Comparison of ENCODE assay signal across 10 cellular contexts in genomic region chr3:142987707-142988106, GRCh38. TPM values are rescaled to one million over a fixed set of nuclear protein-coding genes. Genes with fewer than 3 reads are reported as not detected.
DNase-seq lines count a peak whose midpoint lies in the region; ATAC-seq and TF ChIP-seq lines count a peak whose summit lies in the region.
"Had no signal": no experiment of that assay in that cellular context is flagged by ENCODE, and none has a peak within 500 bp of the region (broad histone marks: within the 10 kb centered on the region; RNA-seq: fewer than 3 reads in every experiment).

No MANE protein-coding gene starts in this region.

- H3K27me3 ChIP-seq in cardiac muscle cell (no peaks in the 10 kb centered on the region), vagina (no peaks in the 10 kb centered on the region), adrenal gland (no peaks in the 10 kb centered on the region)
- H3K27me3 ChIP-seq: ascending aorta had no signal

- H3K36me3 ChIP-seq in cardiac muscle cell, result no peaks in the 10 kb centered on the region
- no peaks in the 10 kb centered on the region for H3K36me3 ChIP-seq in vagina
- no peaks in the 10 kb centered on the region for H3K36me3 ChIP-seq in adrenal gland (replicated peaks in 1 of 2)
- H3K36me3 ChIP-seq: ascending aorta had no signal

- H3K36me3 Mint-ChIP-seq in HFFc6 (ENCODE audit: low read depth), result no peaks in the 10 kb centered on the region

- H3K4me3 Mint-ChIP-seq in HFFc6, result no peak overlapping the region; the same call in 1 of the 2 replicates

- peak overlapping the region; percentile 14 for H3K27ac ChIP-seq in cardiac muscle cell
- no peak overlapping the region for H3K27ac ChIP-seq in vagina
- no peak overlapping the region for H3K27ac ChIP-seq in adrenal gland
- H3K27ac ChIP-seq: ascending aorta, C4-2B had no signal

- 28 to 39% (median 34%) methylated on average over 6 to 7 of the region's 7 CpGs for WGBS in adrenal gland, 4 donors

- H3K27me3 Mint-ChIP-seq in HFFc6 (ENCODE audit: insufficient read depth), result peaks cover 21% of the 10 kb centered on the region

- H3K4me3 ChIP-seq in cardiac muscle cell, result no peak overlapping the region
- H3K4me3 ChIP-seq in vagina, result no peak overlapping the region
- no peak overlapping the region for H3K4me3 ChIP-seq in adrenal gland
- H3K4me3 ChIP-seq: ascending aorta had no signal

- peaks cover 7% of the 10 kb centered on the region; the same call in 1 of the 2 replicates for H3K4me1 Mint-ChIP-seq in HFFc6 (ENCODE audit: low read depth)

- H3K9me3 Mint-ChIP-seq in HFFc6, result no peaks in the 10 kb centered on the region

- no peak overlapping the region for H3K27ac Mint-ChIP-seq in HFFc6

- DNase-seq in A172 (ENCODE audit: low spot score), result peak; percentile 42
- DNase-seq in NCI-H446 (lab: John Stamatoyannopoulos, UW), result peak; percentile 43 to 92
- DNase-seq in cardiac muscle cell (ENCODE audit: low read depth in 1 of 2, low spot score in 1 of 2), result peak; percentile 51 to 73
- no peak for DNase-seq in vagina (ENCODE audit: extremely low spot score in 2 of 2)
- DNase-seq in HFFc6, result no peak
- no peak for DNase-seq in adrenal gland

- intact Hi-C loops in vagina (cut with DNase I), result no loop called here
- intact Hi-C loops in adrenal gland (cut with DNase I), result loop anchor here in 1 of 2 donors (5.0 kb wide), 1 partner anchor 55 kb away; no protein-coding TSS in a partner anchor

- H3K4me1 ChIP-seq in cardiac muscle cell (ENCODE audit: low read depth) (peaks cover 9% of the 10 kb centered on the region), vagina (no peaks in the 10 kb centered on the region), adrenal gland (replicated peaks in 1 of 2) (no peaks in the 10 kb centered on the region)
- H3K4me1 ChIP-seq: ascending aorta had no signal

- TF ChIP-seq CTCF in cardiac muscle cell (IDR thresholded peaks at IDR 0.05; ENCODE audit: low read depth, low read length) (no peak), vagina (IDR thresholded peaks at IDR 0.05) (no peak), HFFc6 (IDR thresholded peaks at IDR 0.05) (no peak), adrenal gland (IDR thresholded peaks at IDR 0.05) (no peak)

- ATAC-seq in GM19372 (IDR thresholded peaks at IDR 0.05; ENCODE audit: low read depth, unreplicated experiment) (peak; percentile 64), GM21515 (IDR thresholded peaks at IDR 0.05; ENCODE audit: unreplicated experiment) (no peak)

- H3K9me3 ChIP-seq in cardiac muscle cell (ENCODE audit: low read depth) (no peaks in the 10 kb centered on the region), vagina (no peaks in the 10 kb centered on the region), adrenal gland (replicated peaks in 1 of 3) (no peaks in the 10 kb centered on the region)
- H3K9me3 ChIP-seq: ascending aorta had no signal

- TF ChIP-seq POLR2A in vagina (IDR thresholded peaks at IDR 0.05) (no peak), adrenal gland (IDR thresholded peaks at IDR 0.05) (no peak)

RNA-seq across cellular contexts. Expression of gene U2SURP, which starts 13.7 kb away (rescaled TPM):
- total RNA-seq in A172 (2014; rRNA removed; shearing (Covaris generic)), result 111 and 165 TPM in 2 replicates
- total RNA-seq in cardiac muscle cell (30.1 and 89.0 TPM in 2 replicates), vagina (72.2 TPM), adrenal gland (10 to 100 TPM; 18.6 to 77.2 (median 53.8) TPM)
- polyA plus RNA-seq in cardiac muscle cell (66.4 and 91.5 TPM in 2 replicates), adrenal gland (10 to 100 TPM; 46.3 to 87.8 (median 61.6) TPM)
- 10 to 100 TPM; 55.3 to 71.4 (median 67.1) TPM for total RNA-seq in HFFc6 (2021; fragmentation: NEBNext Ultra II Directional; extraction: Animal tissue kit (Norgen Biotek cat#: 25700))

RNA-seq across cellular contexts. Expression of gene PAQR9, which starts 24.2 kb away (rescaled TPM):
- 0.07 TPM in 1 of 2 replicates, not detected in the other for total RNA-seq in A172 (2014; rRNA removed; shearing (Covaris generic))
- total RNA-seq in cardiac muscle cell (0.18 and 1.0 TPM in 2 replicates), vagina (not detected), adrenal gland (under 1 TPM in 4 of 8 donors, not detected in 4; 0.13 to 0.57 (median 0.16) TPM)
- polyA plus RNA-seq in cardiac muscle cell (0.68 and 1.1 TPM in 2 replicates), adrenal gland (under 1 TPM in 1 of 3 donors, not detected in 2; 0.20 TPM)
- total RNA-seq in HFFc6 (2021; fragmentation: NEBNext Ultra II Directional; extraction: Animal tissue kit (Norgen Biotek cat#: 25700)), result under 1 TPM in 4 of 6 experiments, not detected in 2; 0.11 to 0.30 (median 0.17) TPM
- total RNA-seq: ascending aorta had no signal

Comparison
In these comparisons a context has a peak if more than half of its experiments do, and no peak if none do; other contexts are left out.
1. DNase-seq: peak in A172 (single experiment), NCI-H446 (2 of 2) and cardiac muscle cell (2 of 2); none in vagina (0 of 2), HFFc6 (single experiment) and adrenal gland (0 of 7).